1 cellular context compared by ENCODE assay signal in genomic region chr4:7103599-7104365, GRCh38.
A peak's percentile ranks its signal among the peaks of the same experiment; 100 is the strongest.
TF ChIP-seq lines count a peak whose summit lies in the region.

No MANE protein-coding gene starts in this region.

TF ChIP-seq in HepG2, 621 proteins besides CTCF, POLR2A, EP300 and RAD21 (continued from another document and continues in another):
- TF ChIP-seq ZNF558 (CRISPR knock-in tag; IDR thresholded peaks at IDR 0.05; ENCODE audit: borderline replicate concordance): 0 out of 2 replicates have a peak, but pooled peaks have one; percentile 60
- TF ChIP-seq HNF1B (CRISPR knock-in tag; IDR thresholded peaks at IDR 0.05): no peak; the same call in 1 of the 2 replicates
- peak; percentile 33; the same call in 1 of the 2 replicates for TF ChIP-seq JUND (CRISPR knock-in tag; IDR thresholded peaks at IDR 0.05)
- TF ChIP-seq RXRB (CRISPR knock-in tag; IDR thresholded peaks at IDR 0.05; ENCODE audit: borderline replicate concordance): no peak
- no peak for TF ChIP-seq ZNF737 (CRISPR knock-in tag; IDR thresholded peaks at IDR 0.05; ENCODE audit: borderline replicate concordance)
- TF ChIP-seq PHF21A (CRISPR knock-in tag; IDR thresholded peaks at IDR 0.05): peak; percentile 88
- TF ChIP-seq ZEB1 (IDR thresholded peaks at IDR 0.05; ENCODE audit: insufficient replicate concordance, low read depth): no peak
- TF ChIP-seq ETV6 (CRISPR knock-in tag; conservative IDR thresholded peaks at IDR 0.05): no peak
- TF ChIP-seq ZNF605 (CRISPR knock-in tag; IDR thresholded peaks at IDR 0.05): no peak
- no peak for TF ChIP-seq ZNF18 (CRISPR knock-in tag; IDR thresholded peaks at IDR 0.05; ENCODE audit: insufficient replicate concordance)
- TF ChIP-seq KDM1A (CRISPR knock-in tag; IDR thresholded peaks at IDR 0.05): peak; percentile 70; the same call in 1 of the 2 replicates
- no peak for TF ChIP-seq HNRNPUL1 (IDR thresholded peaks at IDR 0.05; ENCODE audit: low read depth, low read length)
- no peak for TF ChIP-seq ZBTB26 (CRISPR knock-in tag; IDR thresholded peaks at IDR 0.05; ENCODE audit: borderline replicate concordance)
- TF ChIP-seq ZBTB21 (CRISPR knock-in tag; IDR thresholded peaks at IDR 0.05): no peak
- no peak for TF ChIP-seq NKX3-1 (CRISPR knock-in tag; IDR thresholded peaks at IDR 0.05)
- TF ChIP-seq TCF7L2 (IDR thresholded peaks at IDR 0.05; ENCODE audit: low read depth, low read length): no peak
- TF ChIP-seq ZBTB33 (CRISPR knock-in tag; IDR thresholded peaks at IDR 0.05): no peak
- no peak for TF ChIP-seq SMC3 (IDR thresholded peaks at IDR 0.05; ENCODE audit: low read length)
- TF ChIP-seq KAT8 (CRISPR knock-in tag; IDR thresholded peaks at IDR 0.05): no peak; the same call in 1 of the 2 replicates
- peak; percentile 77 for TF ChIP-seq SP4 (CRISPR knock-in tag; IDR thresholded peaks at IDR 0.05)
- TF ChIP-seq ZMAT5 (CRISPR knock-in tag; IDR thresholded peaks at IDR 0.05; ENCODE audit: borderline replicate concordance, low read depth): no peak
- TF ChIP-seq SRSF4 (IDR thresholded peaks at IDR 0.05; ENCODE audit: low read depth, low read length, poor library complexity, severe bottlenecking): no peak
- TF ChIP-seq TRIM24 (CRISPR knock-in tag; IDR thresholded peaks at IDR 0.05): no peak
- TF ChIP-seq EZH2 (conservative IDR thresholded peaks at IDR 0.05; ENCODE audit: low read depth, low read length): no peak
- TF ChIP-seq IKZF1 (IDR thresholded peaks at IDR 0.05): no peak
- no peak for TF ChIP-seq ZNF460 (CRISPR knock-in tag; IDR thresholded peaks at IDR 0.05; ENCODE audit: borderline replicate concordance)
- peak; percentile 31; the same call in 1 of the 2 replicates for TF ChIP-seq ZSCAN21 (CRISPR knock-in tag; IDR thresholded peaks at IDR 0.05; ENCODE audit: borderline replicate concordance)
- no peak for TF ChIP-seq ZBTB39 (CRISPR knock-in tag; IDR thresholded peaks at IDR 0.05)
- TF ChIP-seq ATF2 (CRISPR knock-in tag; IDR thresholded peaks at IDR 0.05): no peak; the same call in 1 of the 2 replicates
- no peak for TF ChIP-seq ZBTB2 (CRISPR knock-in tag; IDR thresholded peaks at IDR 0.05; ENCODE audit: low read depth)
- TF ChIP-seq CHCHD3 (CRISPR knock-in tag; IDR thresholded peaks at IDR 0.05): no peak
- TF ChIP-seq TEF (CRISPR knock-in tag; IDR thresholded peaks at IDR 0.05): no peak
- TF ChIP-seq FOXA1 (IDR thresholded peaks at IDR 0.05): no peak
- no peak for TF ChIP-seq FOXA1 (CRISPR knock-in tag; IDR thresholded peaks at IDR 0.05)
- TF ChIP-seq ZNF143 (CRISPR knock-in tag; IDR thresholded peaks at IDR 0.05): no peak
- TF ChIP-seq AHDC1 (CRISPR knock-in tag; IDR thresholded peaks at IDR 0.05; ENCODE audit: borderline replicate concordance): no peak
- no peak for TF ChIP-seq ZNF704 (CRISPR knock-in tag; IDR thresholded peaks at IDR 0.05; ENCODE audit: borderline replicate concordance)
- peak; percentile 59; the same call in 1 of the 2 replicates for TF ChIP-seq FOXO1 (CRISPR knock-in tag; IDR thresholded peaks at IDR 0.05)
- TF ChIP-seq ZNF788 (CRISPR knock-in tag; IDR thresholded peaks at IDR 0.05; ENCODE audit: borderline replicate concordance): no peak; the same call in 1 of the 2 replicates
- TF ChIP-seq ZNF446 (CRISPR knock-in tag; IDR thresholded peaks at IDR 0.05): no peak
- peak; percentile 6; the same call in 1 of the 2 replicates for TF ChIP-seq GZF1 (CRISPR knock-in tag; IDR thresholded peaks at IDR 0.05)
- no peak; the same call in 1 of the 2 replicates for TF ChIP-seq ZNF292 (CRISPR knock-in tag; IDR thresholded peaks at IDR 0.05; ENCODE audit: borderline replicate concordance, low read depth)
- TF ChIP-seq EEA1 (CRISPR knock-in tag; IDR thresholded peaks at IDR 0.05; ENCODE audit: borderline replicate concordance): no peak
- TF ChIP-seq ZBTB3 (CRISPR knock-in tag; IDR thresholded peaks at IDR 0.05; ENCODE audit: borderline replicate concordance, low read depth): no peak
- TF ChIP-seq ZNF282 (IDR thresholded peaks at IDR 0.05; ENCODE audit: partially characterized antibody): no peak
